In the genomic region with DNA sequence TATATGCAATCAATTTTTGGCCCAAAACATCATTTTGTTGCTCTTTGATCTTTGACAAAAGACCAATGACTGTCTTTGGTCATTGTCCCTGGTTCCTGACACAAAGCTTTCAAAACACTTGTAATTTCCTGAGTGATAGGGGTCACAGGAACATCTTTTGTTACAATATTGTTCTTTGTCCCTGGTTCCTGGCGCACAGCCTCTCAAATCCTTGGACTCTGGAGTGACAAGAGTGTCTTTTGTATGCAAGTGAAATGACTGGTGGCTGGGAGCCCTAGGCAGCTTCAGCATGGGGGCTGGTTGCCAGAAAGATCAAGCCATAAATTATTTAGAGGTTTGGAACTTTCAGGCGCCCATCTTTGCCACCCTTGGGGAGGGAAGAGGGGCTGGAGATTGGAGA, we compare ENCODE assay signal across 16 cellular contexts. TPM values are rescaled to one million over a fixed set of nuclear protein-coding genes. Genes with fewer than 3 reads are reported as not detected.
"Had no signal": no experiment of that assay in that cellular context is flagged by ENCODE, and none has a peak within 500 bp of the region (broad histone marks: within the 10 kb centered on the region; RNA-seq: fewer than 3 reads in every experiment).

No MANE protein-coding gene starts in this region.

- H3K27ac Mint-ChIP-seq: activated CD4-positive, alpha-beta T cell treated with anti-CD3 and anti-CD28 coated beads, Interleukin-2, amount 10 ng/mL, durations not matched to agents 24 days and 14 days; activated naive CD8-positive, alpha-beta T cell; activated T-cell treated with anti-CD3 and anti-CD28 coated beads, Interleukin-2, amount 50 U/mL, for 72 hours; endodermal cell; progenitor cell of endocrine pancreas had no signal

- H3K4me1 Mint-ChIP-seq: endodermal cell, naive B cell had no signal

- ATAC-seq: activated T-cell treated with anti-CD3 and anti-CD28 coated beads, Interleukin-2, amount 50 U/mL, for 72 hours; heart right ventricle; left lobe of liver; right cardiac atrium; stimulated activated naive CD8-positive, alpha-beta T cell treated with anti-CD3 and anti-CD28 coated beads, Interleukin-15, Interleukin-2, amounts not matched to agents 100 U/mL and 50 U/mL, for 24 hours had no signal

- DNase-seq: activated CD4-positive, alpha-beta T cell treated with anti-CD3 and anti-CD28 coated beads, Interleukin-2, amount 10 ng/mL, durations not matched to agents 24 days and 14 days; activated CD4-positive, CD25-positive, alpha-beta regulatory T cell; activated CD8-positive, alpha-beta memory T cell treated with anti-CD3 and anti-CD28 coated beads, Interleukin-2, amount 50 U/mL, for 48 hours; activated gamma-delta T cell treated with Interleukin-2 at 50 U/mL for 16 hours; activated T-cell treated with anti-CD3 and anti-CD28 coated beads, Interleukin-2, amount 50 U/mL, for 72 hours; endodermal cell; heart right ventricle; naive B cell; right cardiac atrium; stimulated activated naive CD8-positive, alpha-beta T cell treated with anti-CD3 and anti-CD28 coated beads, Interleukin-15, Interleukin-2, amounts not matched to agents 100 U/mL and 50 U/mL, for 24 hours; SW 1271 had no signal

- H3K4me3 Mint-ChIP-seq: activated CD4-positive, alpha-beta T cell treated with anti-CD3 and anti-CD28 coated beads, Interleukin-2, amount 10 ng/mL, durations not matched to agents 24 days and 14 days; activated naive CD8-positive, alpha-beta T cell; activated T-cell treated with anti-CD3 and anti-CD28 coated beads, Interleukin-2, amount 50 U/mL, for 72 hours; endodermal cell; naive B cell had no signal

RNA-seq across cellular contexts. Expression of a gene that starts 53.9 kb away (rescaled TPM):
- total RNA-seq: ascending aorta, lung microvascular endothelial cell had no signal
